Comparison of ENCODE assay signal across 20 cellular contexts in genomic region chr16:15973460-15973859, GRCh38. TPM values are rescaled to one million over a fixed set of nuclear protein-coding genes. Genes with fewer than 3 reads are reported as not detected.
A peak's percentile ranks its signal among the peaks of the same experiment; 100 is the strongest.
DNase-seq lines count a peak whose midpoint lies in the region; ATAC-seq and TF ChIP-seq lines count a peak whose summit lies in the region.
"Had no signal": no experiment of that assay in that cellular context is flagged by ENCODE, and none has a peak within 500 bp of the region (broad histone marks: within the 10 kb centered on the region; RNA-seq: fewer than 3 reads in every experiment).

No MANE protein-coding gene starts in this region.

- H3K9me3 ChIP-seq in adrenal gland (replicated peaks in 1 of 3) (peaks cover 0 to 2% (median 0%) of the 10 kb centered on the region in 3 donors), suprapubic skin (no peaks in the 10 kb centered on the region), neuronal stem cell (replicated peaks in 1 of 2; ENCODE audit: control insufficient read depth in 2 of 2, insufficient read depth in 1 of 2, low read depth in 1 of 2, low read length in 2 of 2) (peaks cover 11 to 12% of the 10 kb centered on the region in 2 donors)
- H3K9me3 ChIP-seq: neutrophil had no signal

- no peak overlapping the region for H2AFZ ChIP-seq in neuronal stem cell (ENCODE audit: low read length)

- DNase-seq in HFFc6 (peak; percentile 71), adrenal gland (peak; percentile 36 to 83 (median 75)), iris pigment epithelial cell (ENCODE audit: low read depth) (peak; percentile 81), suprapubic skin (ENCODE audit: low spot score in 2 of 2) (no peak), neuronal stem cell (ENCODE audit: low spot score) (no peak), SHP77 treated with DMSO at 0.1 percent for 48 hours (lab: John Stamatoyannopoulos, UW) (no peak)
- DNase-seq in activated T-cell treated with anti-CD3 and anti-CD28 coated beads, Interleukin-2, amount 50 U/mL, for 72 hours: no peak
- DNase-seq: activated CD4-positive, alpha-beta T cell treated with anti-CD3 and anti-CD28 coated beads for 36 hours; CD8-positive, alpha-beta memory T cell; DMS79; endodermal cell; immature natural killer cell; NCI-H1436 treated with DMSO at 0.1 percent for 48 hours; NCI-H2171; NCI-H69; stimulated activated CD4-positive, alpha-beta T cell treated with anti-CD3 and anti-CD28 coated beads, Interleukin-15, amount 100 ng/mL, for 24 hours; SW 1271 had no signal

- no peak overlapping the region for H4K8ac ChIP-seq in neuronal stem cell (ENCODE audit: low read depth, low read length)

- H3K18ac ChIP-seq in neuronal stem cell (ENCODE audit: low read length): no peak overlapping the region

- H4K91ac ChIP-seq in neuronal stem cell (ENCODE audit: low read depth, low read length, poor library complexity): no peak overlapping the region

- H3K27me3 ChIP-seq in adrenal gland (no peaks in the 10 kb centered on the region), suprapubic skin (no peaks in the 10 kb centered on the region), neuronal stem cell (ENCODE audit: control insufficient read depth in 3 of 3, insufficient read depth in 3 of 3, low read depth in 1 of 3, low read length in 3 of 3) (no peaks in the 10 kb centered on the region)
- H3K27me3 ChIP-seq: neutrophil had no signal

- no peak overlapping the region for H2BK12ac ChIP-seq in neuronal stem cell (ENCODE audit: low read length)

- no peak overlapping the region for H2BK5ac ChIP-seq in neuronal stem cell (ENCODE audit: low read length)

- TF ChIP-seq POLR2A in adrenal gland (IDR thresholded peaks at IDR 0.05) (no peak), suprapubic skin (IDR thresholded peaks at IDR 0.05) (no peak)

- no peak overlapping the region for H3K9ac ChIP-seq in neuronal stem cell (ENCODE audit: low read depth, low read length, poor library complexity)

- H3K4me1 ChIP-seq in adrenal gland (replicated peaks in 1 of 2): peaks cover 18 to 30% of the 10 kb centered on the region in 2 donors
- peaks cover 28% of the 10 kb centered on the region for H3K4me1 ChIP-seq in suprapubic skin
- peaks cover 0 to 4% of the 10 kb centered on the region in 2 donors for H3K4me1 ChIP-seq in neuronal stem cell (ENCODE audit: control insufficient read depth in 2 of 2, insufficient read depth in 1 of 2, low read depth in 1 of 2, low read length in 2 of 2)

- H3K4me1 Mint-ChIP-seq in HFFc6 (ENCODE audit: low read depth): peaks cover 81% of the 10 kb centered on the region
- peaks cover 33% of the 10 kb centered on the region for H3K4me1 Mint-ChIP-seq in activated T-cell treated with anti-CD3 and anti-CD28 coated beads, Interleukin-2, amount 50 U/mL, for 72 hours (ENCODE audit: low read depth)

- H3K23ac ChIP-seq in neuronal stem cell (ENCODE audit: low read depth, low read length, poor library complexity): no peak overlapping the region

- H3K4ac ChIP-seq in neuronal stem cell (ENCODE audit: low read length): no peak overlapping the region

- H3K36me3 Mint-ChIP-seq in HFFc6 (ENCODE audit: low read depth): peaks cover 44% of the 10 kb centered on the region
- peaks cover 34 to 39% of the 10 kb centered on the region in 2 donors for H3K36me3 Mint-ChIP-seq in activated T-cell treated with anti-CD3 and anti-CD28 coated beads, Interleukin-2, amount 50 U/mL, for 72 hours (ENCODE audit: insufficient read depth in 2 of 2)

- no peak overlapping the region for H3K14ac ChIP-seq in neuronal stem cell (ENCODE audit: low read length)

- TF ChIP-seq EP300 in suprapubic skin (IDR thresholded peaks at IDR 0.05): no peak

- WGBS in adrenal gland, 4 donors: 43 to 58% (median 47%) methylated on average over 6 of the region's 6 CpGs
- WGBS in suprapubic skin: 73% methylated on average over 5 of the region's 6 CpGs
- no CpG with 5 or more reads among the region's 6 CpGs for WGBS in neuronal stem cell (ENCODE audit: extremely low coverage in 2 of 2, insufficient read length in 2 of 2, insufficient replicate concordance in 1 of 2), 2 donors

- no peak overlapping the region for H2BK15ac ChIP-seq in neuronal stem cell (ENCODE audit: low read length)

- H3K36me3 ChIP-seq in adrenal gland (replicated peaks in 1 of 2) (no peaks in the 10 kb centered on the region), suprapubic skin (no peaks in the 10 kb centered on the region), neuronal stem cell (replicated peaks in 1 of 2; ENCODE audit: control insufficient read depth in 2 of 2, insufficient read depth in 2 of 2, low read length in 2 of 2) (peaks cover 0 to 3% of the 10 kb centered on the region in 2 donors)
- H3K36me3 ChIP-seq: neutrophil had no signal

- H3K9me3 Mint-ChIP-seq in HFFc6: peaks cover 10% of the 10 kb centered on the region
- peaks cover 14 to 21% of the 10 kb centered on the region in 2 donors for H3K9me3 Mint-ChIP-seq in activated T-cell treated with anti-CD3 and anti-CD28 coated beads, Interleukin-2, amount 50 U/mL, for 72 hours
- H3K9me3 Mint-ChIP-seq: activated naive CD4-positive, alpha-beta T cell treated with anti-CD3 and anti-CD28 coated beads, Interleukin-2, amount 50 U/mL, for 24 hours had no signal

- peak overlapping the region; percentile 26; the same call in 1 of the 2 replicates for H3K4me3 Mint-ChIP-seq in HFFc6
- no peak overlapping the region for H3K4me3 Mint-ChIP-seq in activated T-cell treated with anti-CD3 and anti-CD28 coated beads, Interleukin-2, amount 50 U/mL, for 72 hours
- H3K4me3 Mint-ChIP-seq: activated CD4-positive, alpha-beta T cell treated with anti-CD3 and anti-CD28 coated beads for 36 hours; activated naive CD4-positive, alpha-beta T cell treated with anti-CD3 and anti-CD28 coated beads, Interleukin-2, amount 50 U/mL, for 24 hours; activated T-helper 1 cell treated with anti-CD3 and anti-CD28 coated beads, Interleukin-12 subunit alpha, Interleukin-12 subunit beta, Interleukin-2, Interleukin-4 antibody, amounts not matched to agents 30 ng/mL and 10 ng/mL and 1 ng/mL, durations not matched to agents 14 hours and 24 hours and 36 hours; endodermal cell; immature natural killer cell had no signal

- intact Hi-C loops in adrenal gland (cut with DNase I): no loop called here

- H3K27ac ChIP-seq in adrenal gland: peak overlapping the region in 3 of 5 donors; percentile 68 to 82 (median 71)
- peak overlapping the region; percentile 89 for H3K27ac ChIP-seq in suprapubic skin
- no peak overlapping the region for H3K27ac ChIP-seq in neuronal stem cell (replicated peaks; ENCODE audit: low read length)
- H3K27ac ChIP-seq: neutrophil had no signal

- peak overlapping the region; percentile 97 for H3K27ac Mint-ChIP-seq in HFFc6
- H3K27ac Mint-ChIP-seq in activated T-cell treated with anti-CD3 and anti-CD28 coated beads, Interleukin-2, amount 50 U/mL, for 72 hours: no peak overlapping the region
- H3K27ac Mint-ChIP-seq: activated CD4-positive, alpha-beta T cell treated with anti-CD3 and anti-CD28 coated beads for 36 hours; activated T-helper 1 cell treated with anti-CD3 and anti-CD28 coated beads, Interleukin-12 subunit alpha, Interleukin-12 subunit beta, Interleukin-2, Interleukin-4 antibody, amounts not matched to agents 30 ng/mL and 10 ng/mL and 1 ng/mL, durations not matched to agents 14 hours and 24 hours and 36 hours; endodermal cell had no signal

- H2BK120ac ChIP-seq in neuronal stem cell (ENCODE audit: low read depth, low read length): no peak overlapping the region

- TF ChIP-seq CTCF in HFFc6 (IDR thresholded peaks at IDR 0.05): no peak
- no peak for TF ChIP-seq CTCF in adrenal gland (IDR thresholded peaks at IDR 0.05)
- TF ChIP-seq CTCF in suprapubic skin (IDR thresholded peaks at IDR 0.05): no peak

- peaks cover 2% of the 10 kb centered on the region for H3K27me3 Mint-ChIP-seq in HFFc6 (ENCODE audit: insufficient read depth)
- H3K27me3 Mint-ChIP-seq in activated T-cell treated with anti-CD3 and anti-CD28 coated beads, Interleukin-2, amount 50 U/mL, for 72 hours (ENCODE audit: low read depth): no peaks in the 10 kb centered on the region
- H3K27me3 Mint-ChIP-seq: activated CD4-positive, alpha-beta T cell treated with anti-CD3 and anti-CD28 coated beads for 36 hours; activated naive CD4-positive, alpha-beta T cell treated with anti-CD3 and anti-CD28 coated beads, Interleukin-2, amount 50 U/mL, for 24 hours; CD8-positive, alpha-beta memory T cell had no signal

- no peak for ATAC-seq in activated T-cell treated with anti-CD3 and anti-CD28 coated beads, Interleukin-2, amount 50 U/mL, for 72 hours (replicated peaks in 1 of 2)
- ATAC-seq: activated CD4-positive, alpha-beta T cell treated with anti-CD3 and anti-CD28 coated beads for 36 hours had no signal

- no peak overlapping the region for H3K4me2 ChIP-seq in neuronal stem cell (ENCODE audit: insufficient read depth, low read length, poor library complexity, severe bottlenecking)

- H3K4me3 ChIP-seq in adrenal gland (no peak overlapping the region), suprapubic skin (no peak overlapping the region), neuronal stem cell (ENCODE audit: low read length in 2 of 2) (no peak overlapping the region)

- peaks cover 10% of the 10 kb centered on the region for H3K79me1 ChIP-seq in neuronal stem cell (ENCODE audit: low read depth, low read length)

- no peak overlapping the region for H2AK5ac ChIP-seq in neuronal stem cell (ENCODE audit: low read depth, low read length)

RNA-seq across cellular contexts. Expression of gene ABCC1, which starts 24.0 kb away (rescaled TPM):
- total RNA-seq in HFFc6 (2021; fragmentation: NEBNext Ultra II Directional; extraction: Animal tissue kit (Norgen Biotek cat#: 25700)): 10 to 100 TPM; 49.3 to 63.6 (median 57.1) TPM
- total RNA-seq in adrenal gland: 10 to 100 TPM; 23.2 to 38.8 (median 31.3) TPM
- polyA plus RNA-seq in adrenal gland: 10 to 100 TPM; 12.4 to 21.7 (median 13.1) TPM
- total RNA-seq in suprapubic skin: 10 to 100 TPM; 22.1 to 37.4 (median 27.2) TPM
- 19.1 TPM for polyA plus RNA-seq in neuronal stem cell (2013, experiment 1 of 2)
- 19.6 TPM for polyA plus RNA-seq in neuronal stem cell (2013, experiment 2 of 2)
- 10 to 100 TPM; 82.3 to 90.4 TPM for total RNA-seq in activated T-cell treated with anti-CD3 and anti-CD28 coated beads, Interleukin-2, amount 50 U/mL, for 72 hours

Comparison
In these comparisons a context has a peak if more than half of its experiments do, and no peak if none do; other contexts are left out.
1. DNase-seq: peak in HFFc6 (single experiment), adrenal gland (7 of 7) and iris pigment epithelial cell (single experiment); none in suprapubic skin (0 of 2), neuronal stem cell (single experiment), activated T-cell treated with anti-CD3 and anti-CD28 coated beads, Interleukin-2, amount 50 U/mL, for 72 hours (0 of 2) and SHP77 treated with DMSO at 0.1 percent for 48 hours (single experiment).